Comparison of ENCODE assay signal across 32 cellular contexts in the genomic region with DNA sequence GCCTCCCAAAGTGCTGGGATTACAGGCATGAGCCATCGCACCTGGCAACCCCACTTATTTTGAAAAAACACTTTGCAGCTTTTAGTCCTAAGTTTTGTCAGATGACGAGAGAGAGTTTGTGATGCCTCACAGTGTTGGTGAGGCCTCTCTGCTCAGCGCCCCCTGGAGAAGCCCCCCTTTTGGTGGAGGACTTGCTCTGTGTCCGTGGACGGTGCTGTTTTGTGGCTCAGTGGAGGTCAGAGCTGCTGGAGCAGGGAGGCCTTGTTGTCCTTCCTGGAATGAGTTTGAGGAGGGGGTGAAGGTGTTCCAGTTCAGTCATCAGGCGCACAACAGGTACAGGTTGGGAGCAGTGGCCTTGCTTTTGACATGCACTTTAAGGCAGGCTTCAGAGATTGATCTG. TPM values are rescaled to one million over a fixed set of nuclear protein-coding genes. Genes with fewer than 3 reads are reported as not detected.
"Had no signal": no experiment of that assay in that cellular context is flagged by ENCODE, and none has a peak within 500 bp of the region (broad histone marks: within the 10 kb centered on the region; RNA-seq: fewer than 3 reads in every experiment).

No MANE protein-coding gene starts in this region.

- ATAC-seq: activated naive CD4-positive, alpha-beta T cell treated with anti-CD3 and anti-CD28 coated beads, Interleukin-2, amount 50 U/mL, for 72 hours; activated naive CD8-positive, alpha-beta T cell treated with anti-CD3 and anti-CD28 coated beads, Interleukin-2, amount 50 U/mL, for 24 hours; activated T-cell treated with anti-CD3 and anti-CD28 coated beads, Interleukin-2, amount 50 U/mL, for 4 hours; Panc1; Right ventricle myocardium inferior; T-cell had no signal

- H3K27me3 ChIP-seq: brain microvascular endothelial cell, cardiac muscle cell had no signal

- H3K27ac ChIP-seq: brain microvascular endothelial cell, cardiac muscle cell, SK-N-MC had no signal

- H3K4me3 ChIP-seq: cardiac muscle cell, SK-N-MC had no signal

- DNase-seq: activated CD4-positive, alpha-beta memory T cell treated with anti-CD3 and anti-CD28 coated beads for 36 hours; activated CD4-positive, alpha-beta T cell treated with anti-CD3 and anti-CD28 coated beads, Interleukin-2, amount 10 ng/mL, durations not matched to agents 7 days and 5 days; activated CD4-positive, CD25-positive, alpha-beta regulatory T cell; activated CD8-positive, alpha-beta memory T cell treated with anti-CD3 and anti-CD28 coated beads for 24 hours; activated effector memory CD4-positive, alpha-beta T cell treated with anti-CD3 and anti-CD28 coated beads, Interleukin-2, amount 50 U/mL, for 16 hours; activated naive CD4-positive, alpha-beta T cell treated with Interleukin-2 at 50 U/mL for 16 hours; activated naive CD8-positive, alpha-beta T cell treated with anti-CD3 and anti-CD28 coated beads, Interleukin-2, amount 50 U/mL, for 24 hours; activated T-cell treated with anti-CD3 and anti-CD28 coated beads, Interleukin-2, amount 50 U/mL, for 4 hours; amniotic stem cell; brain microvascular endothelial cell; KBM-7; NCI-H1092 treated with DMSO at 0.1 percent for 48 hours; NCI-H1417 treated with DMSO at 0.1 percent for 48 hours; NCI-H1694 treated with DMSO at 0.1 percent for 48 hours; NCI-H2029 treated with DMSO at 0.1 percent for 48 hours; NCI-H345; NCI-H510A; NCI-H526 treated with DMSO at 0.1 percent for 48 hours; NK-92 treated with Interleukin-12 subunit alpha and Interleukin-12 subunit beta, amount 100 ng/mL, for 24 hours; OCI-M1; RPMI8226; T-cell; T-helper 2 cell; T1000 had no signal

RNA-seq across cellular contexts. Expression of gene PGPEP1L, which starts 58.0 kb away (rescaled TPM):
- total RNA-seq: activated CD4-positive, alpha-beta memory T cell treated with anti-CD3 and anti-CD28 coated beads for 36 hours; activated CD4-positive, alpha-beta T cell treated with anti-CD3 and anti-CD28 coated beads, Interleukin-2, amount 10 ng/mL, durations not matched to agents 7 days and 5 days; activated naive CD4-positive, alpha-beta T cell treated with anti-CD3 and anti-CD28 coated beads, Interleukin-2, amount 50 U/mL, for 72 hours; activated T-cell treated with anti-CD3 and anti-CD28 coated beads, Interleukin-2, amount 50 U/mL, for 4 hours; astrocyte; cardiac muscle cell; LHCN-M2; M059J; T-cell had no signal
